8 cellular contexts compared by ENCODE assay signal in the genomic region with DNA sequence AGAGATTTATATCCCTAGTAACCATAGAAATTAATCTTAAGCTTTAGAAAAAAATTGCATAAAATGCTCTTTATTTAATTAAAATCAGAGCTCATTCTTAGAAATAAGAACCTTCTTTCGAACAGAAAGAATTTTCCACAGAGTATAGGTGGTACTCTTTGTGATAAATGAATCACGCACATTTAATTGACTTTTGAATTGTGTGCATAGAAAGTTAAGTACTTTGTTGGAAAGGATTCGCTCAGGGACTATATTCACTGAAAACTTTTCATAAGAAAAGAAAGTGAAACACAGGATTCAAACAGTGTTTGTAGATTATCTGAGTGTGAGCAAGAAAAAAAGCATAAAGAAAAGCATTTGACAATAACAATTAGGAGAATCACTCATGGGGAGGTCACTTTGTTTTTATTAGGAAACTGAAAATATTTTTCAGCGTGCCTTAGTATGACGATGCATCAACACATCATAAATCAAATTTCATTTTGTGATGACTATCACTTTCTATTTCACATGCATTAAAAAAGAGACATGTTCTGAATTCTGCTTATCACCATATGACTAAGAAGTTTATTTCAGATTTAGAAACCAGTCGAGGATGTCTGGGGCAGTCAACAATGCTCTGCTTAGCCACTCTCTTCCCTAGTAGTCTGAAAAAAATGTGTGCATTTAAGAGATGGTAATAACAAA. TPM values are rescaled to one million over a fixed set of nuclear protein-coding genes. Genes with fewer than 3 reads are reported as not detected.
DNase-seq lines count a peak whose midpoint lies in the region; ATAC-seq and TF ChIP-seq lines count a peak whose summit lies in the region.

No MANE protein-coding gene starts in this region.

- peak; percentile 69 for ATAC-seq in GM18519 (IDR thresholded peaks at IDR 0.05; ENCODE audit: low FRiP score, unreplicated experiment)
- peak; percentile 78 for ATAC-seq in HG02642 (IDR thresholded peaks at IDR 0.05; ENCODE audit: poor library complexity, unreplicated experiment)
- ATAC-seq in natural killer cell = peak; percentile 19 to 45 (median 29)
- no peak for ATAC-seq in body of pancreas

- H3K27ac ChIP-seq in SK-N-MC (peak overlapping the region; percentile 40; the same call in 1 of the 2 replicates), body of pancreas (peak overlapping the region in 2 of 4 donors; percentile 14 to 60)

- WGBS in body of pancreas, 2 donors = 45 to 47% methylated on average over 6 of the region's 6 CpGs

- TF ChIP-seq POLR2A in body of pancreas (IDR thresholded peaks at IDR 0.05) = no peak

- peaks cover 21% of the 10 kb centered on the region for H3K4me1 ChIP-seq in body of pancreas

- peaks cover 5 to 20% of the 10 kb centered on the region in 2 donors for H3K4me1 Mint-ChIP-seq in natural killer cell

- no peak overlapping the region for H3K9ac ChIP-seq in SK-N-MC (ENCODE audit: insufficient read length)

- intact Hi-C loops in natural killer cell (cut with micrococcal nuclease) = no loop called here
- intact Hi-C loops in body of pancreas (cut with DNase I) = no loop called here

- H3K27me3 Mint-ChIP-seq in natural killer cell (ENCODE audit: low read depth in 2 of 2) = no peaks in the 10 kb centered on the region

- H3K9me3 ChIP-seq in SK-N-MC (ENCODE audit: low read depth, low read length) = no peaks in the 10 kb centered on the region
- peaks cover 0 to 3% (median 0%) of the 10 kb centered on the region in 3 donors for H3K9me3 ChIP-seq in body of pancreas

- peak overlapping the region; percentile 64 for H3K4me3 ChIP-seq in SK-N-MC
- no peak overlapping the region for H3K4me3 ChIP-seq in body of pancreas

- H3K36me3 Mint-ChIP-seq in natural killer cell = no peaks in the 10 kb centered on the region

- no peaks in the 10 kb centered on the region for H3K9me3 Mint-ChIP-seq in natural killer cell

- H3K36me3 ChIP-seq in SK-N-MC (ENCODE audit: insufficient read depth, low read length) (no peaks in the 10 kb centered on the region), body of pancreas (replicated peaks in 1 of 2; ENCODE audit: insufficient read depth in 1 of 2, low read depth in 2 of 2) (no peaks in the 10 kb centered on the region)

- no peak for TF ChIP-seq CTCF in natural killer cell (IDR thresholded peaks at IDR 0.05)
- no peak for TF ChIP-seq CTCF in body of pancreas (IDR thresholded peaks at IDR 0.05)

- no peak overlapping the region for H3K4me3 Mint-ChIP-seq in natural killer cell

- no peaks in the 10 kb centered on the region for H3K27me3 ChIP-seq in body of pancreas

- H3K27ac Mint-ChIP-seq in natural killer cell = peak overlapping the region; percentile 6 to 9

- DNase-seq in SK-N-MC (ENCODE audit: low read depth, low spot score) (no peak), natural killer cell (no peak), body of pancreas (no peak), GM19238 (ENCODE audit: insufficient read length, low spot score) (no peak), NCI-H187 treated with DMSO at 0.1 percent for 48 hours (lab: John Stamatoyannopoulos, UW) (no peak)
- DNase-seq in stimulated activated CD4-positive, alpha-beta T cell treated with anti-CD3 and anti-CD28 coated beads, Interleukin-4, amount 100 ng/mL, for 1 hour = no peak

RNA-seq across cellular contexts. Expression of gene STX18, which starts 49.5 kb away (rescaled TPM):
- total RNA-seq in natural killer cell = 10 to 100 TPM; 23.1 to 32.8 (median 29.0) TPM
- 10 to 100 TPM; 13.5 to 53.4 TPM for total RNA-seq in body of pancreas
